ENCODE assay signal across 25 cellular contexts in the genomic region with DNA sequence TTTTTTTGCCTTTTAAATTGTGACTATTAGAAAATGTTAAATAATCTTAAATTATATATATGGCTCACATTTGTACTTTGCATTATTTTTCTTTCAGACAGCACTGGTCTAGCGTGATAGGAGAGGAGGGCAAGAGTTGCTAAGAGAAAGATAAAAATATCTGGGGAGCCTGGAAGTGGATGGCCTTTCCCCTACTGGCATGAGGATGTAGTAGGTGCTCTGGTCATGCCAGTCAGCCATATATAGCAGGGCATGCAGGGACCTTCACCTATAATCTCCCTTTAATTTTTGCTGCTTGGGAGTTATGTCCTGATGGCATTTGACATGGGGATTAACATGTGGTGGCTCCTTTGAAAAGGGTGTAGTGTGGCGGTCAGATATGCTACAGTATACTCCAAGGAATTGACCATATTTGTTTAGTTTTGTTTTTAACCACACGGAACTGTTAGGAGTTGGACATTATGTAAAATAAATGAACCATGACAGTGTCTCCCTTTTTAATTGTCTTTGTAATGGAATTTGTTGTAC.
DNase-seq lines count a peak whose midpoint lies in the region; ATAC-seq and TF ChIP-seq lines count a peak whose summit lies in the region.
"Had no signal": no experiment of that assay in that cellular context is flagged by ENCODE, and none has a peak within 500 bp of the region (broad histone marks: within the 10 kb centered on the region; RNA-seq: fewer than 3 reads in every experiment).

No MANE protein-coding gene starts in this region.

- H3K4me3 ChIP-seq in left ventricle myocardium inferior (no peak overlapping the region), endodermal cell (ENCODE audit: low read length) (no peak overlapping the region)
- H3K4me3 ChIP-seq: HAP-1, PC-9 had no signal

- TF ChIP-seq CTCF in left ventricle myocardium inferior (IDR thresholded peaks at IDR 0.05; ENCODE audit: borderline replicate concordance) (no peak), endodermal cell (conservative IDR thresholded peaks at IDR 0.05) (no peak)

- no peaks in the 10 kb centered on the region for H3K36me3 Mint-ChIP-seq in endodermal cell (ENCODE audit: low read depth)

- no peaks in the 10 kb centered on the region for H3K27me3 Mint-ChIP-seq in endodermal cell (ENCODE audit: insufficient read depth)
- H3K27me3 Mint-ChIP-seq: CD4-positive, alpha-beta T cell had no signal

- no peak overlapping the region for H3K4me3 Mint-ChIP-seq in endodermal cell
- H3K4me3 Mint-ChIP-seq: CD4-positive, alpha-beta T cell; HFFc6 had no signal

- H3K36me3 ChIP-seq in left ventricle myocardium inferior: no peaks in the 10 kb centered on the region
- H3K36me3 ChIP-seq in endodermal cell (ENCODE audit: control insufficient read depth, insufficient read depth, low read length): no peaks in the 10 kb centered on the region
- H3K36me3 ChIP-seq: HAP-1 had no signal

- H3K27ac ChIP-seq in left ventricle myocardium inferior (replicated peaks) (peak overlapping the region; percentile 61), endodermal cell (ENCODE audit: low read depth, low read length) (no peak overlapping the region)
- H3K27ac ChIP-seq: 22Rv1, KMS-11, PC-9 had no signal

- H3K27me3 ChIP-seq in left ventricle myocardium inferior (ENCODE audit: low read depth) (no peaks in the 10 kb centered on the region), endodermal cell (ENCODE audit: control insufficient read depth, insufficient read depth, low read length, poor library complexity, severe bottlenecking) (no peaks in the 10 kb centered on the region)

- no peak overlapping the region for H3K9ac ChIP-seq in endodermal cell (ENCODE audit: extremely low read depth, low read length, poor library complexity, severe bottlenecking)
- H3K9ac ChIP-seq: KMS-11 had no signal

- ATAC-seq in Right ventricle myocardium inferior (peak; percentile 37), left cardiac atrium (no peak)

- WGBS in endodermal cell (ENCODE audit: insufficient coverage in 1 of 2, insufficient read length in 1 of 2), 2 experiments: 99 to 100% methylated on average over 2 to 3 of the region's 3 CpGs

- H3K9me3 ChIP-seq in left ventricle myocardium inferior (replicated peaks) (no peaks in the 10 kb centered on the region), endodermal cell (ENCODE audit: control insufficient read depth, low read length) (no peaks in the 10 kb centered on the region)
- H3K9me3 ChIP-seq: HAP-1 had no signal

- H3K27ac Mint-ChIP-seq in endodermal cell: no peak overlapping the region
- H3K27ac Mint-ChIP-seq: CD4-positive, alpha-beta T cell; HFFc6 had no signal

- intact Hi-C loops in Right ventricle myocardium inferior (cut with DNase I) (loop anchor here (10.0 kb wide), 1 partner anchor 140 kb away; a partner anchor contains a TSS), left cardiac atrium (cut with DNase I) (no loop called here), left ventricle myocardium inferior (cut with micrococcal nuclease) (no loop called here)

- no peak for DNase-seq in Right ventricle myocardium inferior (ENCODE audit: missing footprints)
- no peak for DNase-seq in left cardiac atrium
- DNase-seq in NCI-H69 (lab: John Stamatoyannopoulos, UW): peak; percentile 12
- no peak for DNase-seq in left ventricle myocardium inferior
- DNase-seq in endodermal cell: no peak
- no peak for DNase-seq in AG08396 (ENCODE audit: low spot score)
- no peak for DNase-seq in kidney tubule cell (ENCODE audit: low spot score)
- DNase-seq: ACHN; CD4-positive, alpha-beta T cell; GOT3; HFFc6; IMR-90; NCI-H1048; NCI-H1417 treated with DMSO at 0.1 percent for 48 hours; NCI-H1694 treated with DMSO at 0.1 percent for 48 hours; NCI-H2081; NCI-H226; NCI-H524 treated with DMSO at 0.1 percent for 48 hours; NCI-H82; NK-92 treated with Interleukin-12 subunit alpha and Interleukin-12 subunit beta, amount 100 ng/mL, for 24 hours; PC-9; SHP77 had no signal

- H3K4me1 ChIP-seq in left ventricle myocardium inferior: peaks cover 55% of the 10 kb centered on the region
- H3K4me1 ChIP-seq in endodermal cell (ENCODE audit: control insufficient read depth, insufficient read depth, low read length): no peaks in the 10 kb centered on the region

- no peaks in the 10 kb centered on the region for H3K9me3 Mint-ChIP-seq in endodermal cell
- H3K9me3 Mint-ChIP-seq: CD4-positive, alpha-beta T cell; HFFc6 had no signal

- H3K4me1 Mint-ChIP-seq in endodermal cell: no peaks in the 10 kb centered on the region
